ENCODE assay signal across 26 cellular contexts in the genomic region with DNA sequence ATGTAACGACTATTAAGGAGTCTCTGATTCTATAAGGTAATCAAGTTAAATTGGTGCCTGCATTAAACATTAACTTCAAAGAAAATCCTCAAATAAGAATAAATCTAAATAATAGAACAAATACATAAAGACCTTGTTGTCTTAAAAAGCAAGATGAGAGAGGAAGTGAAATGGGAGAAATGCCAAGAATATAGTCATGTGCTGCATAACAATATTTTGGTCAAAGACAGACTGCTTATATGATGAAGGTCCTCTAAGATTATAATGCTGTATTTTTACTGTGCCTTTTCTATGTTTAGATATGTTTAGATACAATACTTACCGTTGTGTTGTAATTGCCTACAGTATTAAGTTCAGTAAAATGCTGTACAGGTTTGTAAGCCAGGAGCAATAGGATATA.
"Had no signal": no experiment of that assay in that cellular context is flagged by ENCODE, and none has a peak within 500 bp of the region (broad histone marks: within the 10 kb centered on the region; RNA-seq: fewer than 3 reads in every experiment).

No MANE protein-coding gene starts in this region.

- FAIRE-seq: bronchial epithelial cell, colon, TTC549 had no signal

- DNase-seq: activated CD4-positive, alpha-beta T cell treated with anti-CD3 and anti-CD28 coated beads for 1 hour; activated CD4-positive, alpha-beta T cell treated with anti-CD3 and anti-CD28 coated beads for 4 hours; activated CD4-positive, alpha-beta T cell treated with anti-CD3 and anti-CD28 coated beads, Interleukin-2, amount 10 ng/mL, durations not matched to agents 7 days and 5 days; activated CD4-positive, alpha-beta T cell treated with anti-CD3 and anti-CD28 coated beads, Interleukin-2, amount 50 U/mL, for 4 hours; activated CD8-positive, alpha-beta memory T cell treated with anti-CD3 and anti-CD28 coated beads for 24 hours; activated CD8-positive, alpha-beta T cell treated with anti-CD3 and anti-CD28 coated beads for 36 hours; activated effector memory CD4-positive, alpha-beta T cell treated with Interleukin-2 at 50 U/mL for 16 hours; activated gamma-delta T cell treated with Interleukin-2 at 50 U/mL for 16 hours; activated naive CD4-positive, alpha-beta T cell treated with anti-CD3 and anti-CD28 coated beads, Interleukin-2, amount 50 U/mL, for 16 hours; activated naive CD4-positive, alpha-beta T cell treated with Interleukin-2 at 50 U/mL for 16 hours; activated T-cell treated with anti-CD3 and anti-CD28 coated beads, Interleukin-2, amount 50 U/mL, for 4 hours; amniotic stem cell; anterior cingulate cortex; brain microvascular endothelial cell; caudate nucleus; cortex of kidney; dermis blood vessel endothelial cell; effector CD4-positive, alpha-beta T cell; effector memory CD8-positive, alpha-beta T cell; erythroblast; foreskin keratinocyte; heart right ventricle; T-helper 2 cell had no signal
